28 cellular contexts compared by ENCODE assay signal in genomic region chr10:123354521-123354920, GRCh38.
"Had no signal": no experiment of that assay in that cellular context is flagged by ENCODE, and none has a peak within 500 bp of the region (broad histone marks: within the 10 kb centered on the region; RNA-seq: fewer than 3 reads in every experiment).

No MANE protein-coding gene starts in this region.

- H3K9me3 ChIP-seq: left ventricle myocardium inferior, lower lobe of right lung, mucosa of descending colon, right atrium auricular region, sigmoid colon, stomach, thyroid gland, vagina had no signal

- ATAC-seq: left colon; lower lobe of right lung; mucosa of descending colon; natural killer cell treated with Interleukin-12 subunit alpha and Interleukin-12 subunit beta and Interleukin-15 and Interleukin-18, amount 100 ng/mL, for 72 hours; stimulated activated effector memory CD8-positive, alpha-beta T cell treated with anti-CD3 and anti-CD28 coated beads, Interleukin-12 subunit alpha, Interleukin-12 subunit beta, amount 100 ng/mL, for 72 hours had no signal

- H3K36me3 Mint-ChIP-seq: immature natural killer cell; memory B cell; mesothelial cell of epicardium; naive B cell; natural killer cell treated with Interleukin-12 subunit alpha and Interleukin-12 subunit beta and Interleukin-15 and Interleukin-18, amount 100 ng/mL, for 72 hours; stimulated activated effector memory CD8-positive, alpha-beta T cell treated with anti-CD3 and anti-CD28 coated beads, Interleukin-12 subunit alpha, Interleukin-12 subunit beta, amount 100 ng/mL, for 72 hours had no signal

- DNase-seq: dermis blood vessel endothelial cell; effector memory CD4-positive, alpha-beta T cell; hypothalamus; immature natural killer cell; islet precursor cell; kidney glomerular epithelial cell; left colon; left ventricle myocardium inferior; lower lobe of right lung; mucosa of descending colon; naive B cell; sigmoid colon; stimulated activated CD4-positive, alpha-beta T cell treated with anti-CD3 and anti-CD28 coated beads, Interleukin-2, amount 100 ng/mL, for 24 hours; stimulated activated CD4-positive, alpha-beta T cell treated with anti-CD3 and anti-CD28 coated beads, Interleukin-4, amount 100 ng/mL, for 24 hours; stimulated activated naive CD4-positive, alpha-beta T cell treated with Interleukin-2 at 50 U/mL for 16 hours; stomach; thyroid gland; trophoblast cell had no signal

- H3K4me1 Mint-ChIP-seq: immature natural killer cell; memory B cell; naive B cell; stimulated activated effector memory CD8-positive, alpha-beta T cell treated with anti-CD3 and anti-CD28 coated beads, Interleukin-12 subunit alpha, Interleukin-12 subunit beta, amount 100 ng/mL, for 72 hours had no signal

- H3K4me3 ChIP-seq: coronary artery, left ventricle myocardium inferior, lower lobe of right lung, mucosa of descending colon, right atrium auricular region, sigmoid colon, stomach, thyroid gland, vagina had no signal

- H3K9ac ChIP-seq: parathyroid adenoma had no signal

- H2AFZ ChIP-seq: parathyroid adenoma had no signal

- H3K27me3 ChIP-seq: right atrium auricular region, thyroid gland, vagina had no signal

- H3K79me2 ChIP-seq: parathyroid adenoma had no signal

- H3K36me3 ChIP-seq: left ventricle myocardium inferior, lower lobe of right lung, right atrium auricular region, sigmoid colon, stomach, thyroid gland, vagina had no signal

- H3K4me3 Mint-ChIP-seq: immature natural killer cell; memory B cell; mesothelial cell of epicardium; naive B cell; natural killer cell treated with Interleukin-12 subunit alpha and Interleukin-12 subunit beta and Interleukin-15 and Interleukin-18, amount 100 ng/mL, for 72 hours; neural crest cell; stimulated activated effector memory CD8-positive, alpha-beta T cell treated with anti-CD3 and anti-CD28 coated beads, Interleukin-12 subunit alpha, Interleukin-12 subunit beta, amount 100 ng/mL, for 72 hours had no signal

- H3K27ac ChIP-seq: coronary artery, left ventricle myocardium inferior, lower lobe of right lung, parathyroid adenoma, right atrium auricular region, sigmoid colon, stomach, thyroid gland, vagina had no signal

- H3K4me1 ChIP-seq: left ventricle myocardium inferior, lower lobe of right lung, parathyroid adenoma, right atrium auricular region, stomach, thyroid gland had no signal

- H3K27ac Mint-ChIP-seq: immature natural killer cell; memory B cell; mesothelial cell of epicardium; naive B cell; natural killer cell treated with Interleukin-12 subunit alpha and Interleukin-12 subunit beta and Interleukin-15 and Interleukin-18, amount 100 ng/mL, for 72 hours; progenitor cell of endocrine pancreas; stimulated activated effector memory CD8-positive, alpha-beta T cell treated with anti-CD3 and anti-CD28 coated beads, Interleukin-12 subunit alpha, Interleukin-12 subunit beta, amount 100 ng/mL, for 72 hours had no signal

- H3K9me3 Mint-ChIP-seq: immature natural killer cell; memory B cell; mesothelial cell of epicardium; naive B cell; natural killer cell treated with Interleukin-12 subunit alpha and Interleukin-12 subunit beta and Interleukin-15 and Interleukin-18, amount 100 ng/mL, for 72 hours; neural crest cell; stimulated activated effector memory CD8-positive, alpha-beta T cell treated with anti-CD3 and anti-CD28 coated beads, Interleukin-12 subunit alpha, Interleukin-12 subunit beta, amount 100 ng/mL, for 72 hours had no signal
